Comparison of ENCODE assay signal across 15 cellular contexts in the genomic region with DNA sequence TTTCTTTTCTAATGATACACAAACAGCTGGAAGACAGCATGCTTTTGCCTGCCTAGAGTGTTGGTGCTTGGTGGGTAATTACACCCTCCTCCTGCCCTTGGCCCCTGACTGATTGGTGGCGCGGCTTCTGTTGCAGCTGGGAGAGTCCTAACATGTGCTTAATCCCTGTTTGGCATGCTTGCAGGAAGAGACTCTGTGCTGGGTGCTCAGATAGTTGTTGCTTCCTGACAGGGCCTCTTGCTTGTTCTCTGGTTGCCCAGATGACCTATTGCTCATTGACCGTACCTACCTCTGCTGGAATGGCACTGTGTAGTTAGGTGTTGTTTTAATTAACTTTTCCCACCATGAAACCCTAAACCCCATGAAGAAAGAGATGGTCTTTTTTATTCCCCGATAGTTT.
"Had no signal": no experiment of that assay in that cellular context is flagged by ENCODE, and none has a peak within 500 bp of the region (broad histone marks: within the 10 kb centered on the region; RNA-seq: fewer than 3 reads in every experiment).

No MANE protein-coding gene starts in this region.

- ATAC-seq: activated CD8-positive, alpha-beta T cell treated with anti-CD3 and anti-CD28 coated beads, Interleukin-2, amount 10 ng/mL, durations not matched to agents 7 days and 5 days; lower lobe of right lung; stimulated activated effector memory CD8-positive, alpha-beta T cell treated with anti-CD3 and anti-CD28 coated beads, Interleukin-12 subunit alpha, Interleukin-12 subunit beta, amount 100 ng/mL, for 72 hours had no signal

- H3K4me1 ChIP-seq: lower lobe of right lung, parathyroid adenoma had no signal

- H3K9me3 ChIP-seq: lower lobe of right lung had no signal

- H3K36me3 ChIP-seq: brain microvascular endothelial cell had no signal

- H3K27ac ChIP-seq: brain microvascular endothelial cell, lower lobe of right lung, parathyroid adenoma had no signal

- H3K27me3 ChIP-seq: brain microvascular endothelial cell had no signal

- H3K9me3 Mint-ChIP-seq: activated naive CD8-positive, alpha-beta T cell treated with anti-CD3 and anti-CD28 coated beads, Interleukin-2, amount 10 ng/mL, durations not matched to agents 7 days and 5 days; mesothelial cell of epicardium; stimulated activated effector memory CD8-positive, alpha-beta T cell treated with anti-CD3 and anti-CD28 coated beads, Interleukin-12 subunit alpha, Interleukin-12 subunit beta, amount 100 ng/mL, for 72 hours had no signal

- H3K27me3 Mint-ChIP-seq: activated naive CD8-positive, alpha-beta T cell treated with anti-CD3 and anti-CD28 coated beads, Interleukin-2, amount 10 ng/mL, durations not matched to agents 7 days and 5 days had no signal

- H3K9ac ChIP-seq: parathyroid adenoma had no signal

- H3K4me3 Mint-ChIP-seq: activated CD8-positive, alpha-beta T cell treated with anti-CD3 and anti-CD28 coated beads, Interleukin-2, amount 10 ng/mL, durations not matched to agents 7 days and 5 days; activated naive CD8-positive, alpha-beta T cell treated with anti-CD3 and anti-CD28 coated beads, Interleukin-2, amount 10 ng/mL, durations not matched to agents 7 days and 5 days; mesothelial cell of epicardium; stimulated activated effector memory CD8-positive, alpha-beta T cell treated with anti-CD3 and anti-CD28 coated beads, Interleukin-12 subunit alpha, Interleukin-12 subunit beta, amount 100 ng/mL, for 72 hours had no signal

- DNase-seq: activated CD4-positive, alpha-beta T cell treated with anti-CD3 and anti-CD28 coated beads for 4 hours; activated CD8-positive, alpha-beta memory T cell treated with anti-CD3 and anti-CD28 coated beads, Interleukin-2, amount 50 U/mL, for 4 hours; activated CD8-positive, alpha-beta T cell treated with anti-CD3 and anti-CD28 coated beads, Interleukin-2, amount 10 ng/mL, durations not matched to agents 7 days and 5 days; activated effector memory CD4-positive, alpha-beta T cell treated with anti-CD3 and anti-CD28 coated beads, Interleukin-2, amount 50 U/mL, for 16 hours; activated naive CD8-positive, alpha-beta T cell treated with anti-CD3 and anti-CD28 coated beads, Interleukin-2, amount 10 ng/mL, durations not matched to agents 7 days and 5 days; activated T-cell treated with anti-CD3 and anti-CD28 coated beads, Interleukin-2, amount 50 U/mL, for 48 hours; brain microvascular endothelial cell; cerebellar nuclear complex; effector CD8-positive, alpha-beta T cell; foreskin melanocyte; lower lobe of right lung; T-helper 2 cell had no signal

- H3K4me3 ChIP-seq: lower lobe of right lung had no signal

- H3K27ac Mint-ChIP-seq: activated CD8-positive, alpha-beta T cell treated with anti-CD3 and anti-CD28 coated beads, Interleukin-2, amount 10 ng/mL, durations not matched to agents 7 days and 5 days; activated naive CD8-positive, alpha-beta T cell treated with anti-CD3 and anti-CD28 coated beads, Interleukin-2, amount 10 ng/mL, durations not matched to agents 7 days and 5 days; mesothelial cell of epicardium; stimulated activated effector memory CD8-positive, alpha-beta T cell treated with anti-CD3 and anti-CD28 coated beads, Interleukin-12 subunit alpha, Interleukin-12 subunit beta, amount 100 ng/mL, for 72 hours had no signal
